36 cellular contexts compared by ENCODE assay signal in the genomic region with DNA sequence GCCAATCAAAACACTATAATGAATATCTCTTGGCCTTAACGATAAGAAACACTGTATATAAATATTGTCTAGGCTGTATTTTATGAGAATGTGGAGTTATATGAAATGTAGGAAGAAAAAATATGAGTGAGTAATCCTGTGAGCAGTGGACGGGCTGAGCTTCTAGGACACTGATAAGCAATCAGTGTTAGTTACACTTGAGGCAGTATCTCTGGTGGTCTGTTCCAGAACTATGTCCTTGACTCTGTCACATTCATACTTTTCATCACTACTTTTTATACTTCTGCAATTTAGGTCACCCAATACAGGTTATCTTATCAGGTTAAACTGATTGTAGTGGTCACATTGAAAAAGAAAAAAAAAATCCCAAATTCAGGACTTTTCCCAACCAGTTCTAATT.
"Had no signal": no experiment of that assay in that cellular context is flagged by ENCODE, and none has a peak within 500 bp of the region (broad histone marks: within the 10 kb centered on the region; RNA-seq: fewer than 3 reads in every experiment).

No MANE protein-coding gene starts in this region.

- H3K27ac ChIP-seq: ascending aorta, breast epithelium, Peyer's patch, RWPE1, SJSA1 had no signal

- ATAC-seq: activated CD8-positive, alpha-beta memory T cell treated with anti-CD3 and anti-CD28 coated beads, Interleukin-2, amount 10 ng/mL, durations not matched to agents 7 days and 5 days; activated T-cell treated with anti-CD3 and anti-CD28 coated beads, Interleukin-2, amount 50 U/mL, for 72 hours; activated T-helper 17 cell treated with anti-CD3 and anti-CD28 coated beads, Interleukin-2, amount 50 U/mL, for 72 hours; K562; SK-N-SH treated with all-trans-retinoic acid at 6 μM for 48 hours; T-cell; T-helper 17 cell had no signal

- DNase-seq: activated CD4-positive, alpha-beta memory T cell treated with anti-CD3 and anti-CD28 coated beads, Interleukin-2, amount 10 ng/mL, durations not matched to agents 7 days and 5 days; activated CD4-positive, alpha-beta T cell treated with anti-CD3 and anti-CD28 coated beads for 1 hour; activated CD4-positive, alpha-beta T cell treated with anti-CD3 and anti-CD28 coated beads for 48 hours; activated CD4-positive, CD25-positive, alpha-beta regulatory T cell; activated CD8-positive, alpha-beta memory T cell treated with anti-CD3 and anti-CD28 coated beads for 24 hours; activated CD8-positive, alpha-beta memory T cell treated with anti-CD3 and anti-CD28 coated beads, Interleukin-2, amount 10 ng/mL, durations not matched to agents 7 days and 5 days; activated effector memory CD4-positive, alpha-beta T cell treated with anti-CD3 and anti-CD28 coated beads, Interleukin-2, amount 50 U/mL, for 16 hours; activated naive CD4-positive, alpha-beta T cell; activated naive CD4-positive, alpha-beta T cell treated with anti-CD3 and anti-CD28 coated beads, Interleukin-2, amount 50 U/mL, for 16 hours; activated naive CD8-positive, alpha-beta T cell treated with anti-CD3 and anti-CD28 coated beads for 36 hours; activated T-cell treated with anti-CD3 and anti-CD28 coated beads, Interleukin-2, amount 50 U/mL, for 1 hour; activated T-cell treated with anti-CD3 and anti-CD28 coated beads, Interleukin-2, amount 50 U/mL, for 72 hours; amygdala; central memory CD4-positive, alpha-beta T cell; IMR-90; Karpas-422; NCI-H1417 treated with DMSO at 0.1 percent for 48 hours; NCI-H1930; NCI-H2081 treated with DMSO at 0.1 percent for 48 hours; NCI-H226; NCI-H446 treated with DMSO at 0.1 percent for 48 hours; NCI-H524; NCI-H69; NCI-H82; Peyer's patch; SHP77 treated with DMSO at 0.1 percent for 48 hours; T-cell; T-helper 17 cell; T-helper 9 cell had no signal

- H3K4me1 Mint-ChIP-seq: activated CD4-positive, alpha-beta memory T cell treated with anti-CD3 and anti-CD28 coated beads, Interleukin-2, amount 10 ng/mL, durations not matched to agents 7 days and 5 days; activated CD8-positive, alpha-beta memory T cell treated with anti-CD3 and anti-CD28 coated beads, Interleukin-2, amount 10 ng/mL, durations not matched to agents 7 days and 5 days; activated naive CD8-positive, alpha-beta T cell treated with anti-CD3 and anti-CD28 coated beads for 36 hours; activated T-helper 17 cell treated with anti-CD3 and anti-CD28 coated beads, Interleukin-2, amount 50 U/mL, for 72 hours; T-cell; T-helper 17 cell had no signal

- H3K4me3 Mint-ChIP-seq: activated CD4-positive, alpha-beta memory T cell treated with anti-CD3 and anti-CD28 coated beads, Interleukin-2, amount 10 ng/mL, durations not matched to agents 7 days and 5 days; activated CD8-positive, alpha-beta memory T cell treated with anti-CD3 and anti-CD28 coated beads, Interleukin-2, amount 10 ng/mL, durations not matched to agents 7 days and 5 days; activated naive CD8-positive, alpha-beta T cell treated with anti-CD3 and anti-CD28 coated beads for 36 hours; activated T-cell treated with anti-CD3 and anti-CD28 coated beads, Interleukin-2, amount 50 U/mL, for 72 hours; activated T-helper 17 cell treated with anti-CD3 and anti-CD28 coated beads, Interleukin-2, amount 50 U/mL, for 72 hours; T-cell; T-helper 17 cell had no signal

- H3K4me1 ChIP-seq: ascending aorta, breast epithelium, Peyer's patch, SJSA1 had no signal

- H3K27ac Mint-ChIP-seq: activated CD4-positive, alpha-beta memory T cell treated with anti-CD3 and anti-CD28 coated beads, Interleukin-2, amount 10 ng/mL, durations not matched to agents 7 days and 5 days; activated CD8-positive, alpha-beta memory T cell treated with anti-CD3 and anti-CD28 coated beads, Interleukin-2, amount 10 ng/mL, durations not matched to agents 7 days and 5 days; activated naive CD8-positive, alpha-beta T cell treated with anti-CD3 and anti-CD28 coated beads for 36 hours; activated T-cell treated with anti-CD3 and anti-CD28 coated beads, Interleukin-2, amount 50 U/mL, for 72 hours; activated T-helper 17 cell treated with anti-CD3 and anti-CD28 coated beads, Interleukin-2, amount 50 U/mL, for 72 hours; T-cell; T-helper 17 cell had no signal

- H3K36me3 ChIP-seq: ascending aorta, breast epithelium, Peyer's patch, SJSA1 had no signal

- H3K9me3 ChIP-seq: ascending aorta, breast epithelium, Peyer's patch, SJSA1 had no signal

- H3K36me3 Mint-ChIP-seq: activated CD8-positive, alpha-beta memory T cell treated with anti-CD3 and anti-CD28 coated beads, Interleukin-2, amount 10 ng/mL, durations not matched to agents 7 days and 5 days; activated naive CD8-positive, alpha-beta T cell treated with anti-CD3 and anti-CD28 coated beads for 36 hours; T-cell had no signal

- H3K9me3 Mint-ChIP-seq: activated CD4-positive, alpha-beta memory T cell treated with anti-CD3 and anti-CD28 coated beads, Interleukin-2, amount 10 ng/mL, durations not matched to agents 7 days and 5 days; activated naive CD8-positive, alpha-beta T cell treated with anti-CD3 and anti-CD28 coated beads for 36 hours; activated T-cell treated with anti-CD3 and anti-CD28 coated beads, Interleukin-2, amount 50 U/mL, for 72 hours; activated T-helper 17 cell treated with anti-CD3 and anti-CD28 coated beads, Interleukin-2, amount 50 U/mL, for 72 hours; T-cell had no signal

- H3K4me3 ChIP-seq: ascending aorta, breast epithelium, K562, Peyer's patch, SJSA1 had no signal

- H3K27me3 ChIP-seq: ascending aorta, breast epithelium, Peyer's patch, SJSA1 had no signal
